1 cellular context compared by ENCODE assay signal in the genomic region with DNA sequence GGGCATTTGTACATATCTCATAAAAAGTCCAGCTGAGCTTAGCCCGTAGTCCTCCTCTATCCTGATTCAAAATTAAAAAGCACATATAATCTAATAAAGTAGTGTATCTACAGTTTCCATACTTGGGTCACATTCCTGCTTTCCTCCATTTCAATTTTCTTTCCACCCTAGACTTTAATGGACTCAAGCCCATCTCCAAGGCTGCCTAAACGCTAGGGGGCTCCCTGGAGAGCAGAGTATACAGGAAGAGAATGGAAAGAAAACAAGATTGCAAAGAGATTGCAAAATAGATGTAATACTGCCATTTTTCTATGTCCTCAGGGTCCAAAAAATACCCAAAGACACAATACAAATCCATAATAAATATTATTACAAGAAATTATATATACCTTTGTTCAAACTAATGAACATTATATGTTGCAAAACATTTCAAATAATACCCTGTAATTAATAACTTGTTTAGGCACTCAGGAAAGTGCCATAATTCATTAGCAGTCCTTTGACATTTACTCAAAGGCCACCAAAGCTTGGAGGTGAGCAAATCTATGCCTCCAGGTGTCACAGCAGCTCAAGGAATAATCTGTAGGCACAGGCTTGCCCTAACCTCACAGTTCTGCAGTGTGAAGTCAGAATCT.
A peak's percentile ranks its signal among the peaks of the same experiment; 100 is the strongest.
TF ChIP-seq lines count a peak whose summit lies in the region.

No MANE protein-coding gene starts in this region.

TF ChIP-seq in K562, 482 proteins besides CTCF, POLR2A, EP300 and RAD21 (continued from another document and continues in another):
- TF ChIP-seq ZNF395 (CRISPR knock-in tag; IDR thresholded peaks at IDR 0.05) (peak; percentile 73; the same call in 1 of the 2 replicates), DMBX1 (CRISPR knock-in tag; IDR thresholded peaks at IDR 0.05; ENCODE audit: borderline replicate concordance) (peak; percentile 48; the same call in 1 of the 2 replicates), GATA2 (CRISPR knock-in tag; IDR thresholded peaks at IDR 0.05) (peak; percentile 93), ZNF764 (CRISPR knock-in tag; IDR thresholded peaks at IDR 0.05; ENCODE audit: low read depth) (no peak), KLF16 (IDR thresholded peaks at IDR 0.05) (0 out of 2 replicates have a peak, but pooled peaks have one; percentile 51), ZNF318 (IDR thresholded peaks at IDR 0.05; ENCODE audit: borderline replicate concordance in 1 of 2, low read depth in 1 of 2) (0 out of 4 replicates have a peak, but pooled peaks of 1 of the 2 experiments have one; percentile 31), POLR2H (tag; IDR thresholded peaks at IDR 0.05; ENCODE audit: low read depth) (0 out of 2 replicates have a peak, but pooled peaks have one; percentile 45), TEAD4 (IDR thresholded peaks at IDR 0.05; ENCODE audit: low read length) (peak; percentile 52; the same call in 1 of the 2 replicates), TEAD4 (CRISPR knock-in tag; IDR thresholded peaks at IDR 0.05; ENCODE audit: borderline replicate concordance) (no peak), RCOR1 (IDR thresholded peaks at IDR 0.05; ENCODE audit: borderline replicate concordance in 1 of 2, low read depth in 2 of 2, low read length in 2 of 2) (peak in 1 of 2 experiments; percentile 59; a peak in 1 of 4 replicates), ETV1 (tag; conservative IDR thresholded peaks at IDR 0.05; ENCODE audit: low read depth) (peak; percentile 82), EP400 (IDR thresholded peaks at IDR 0.05) (peak; percentile 56), TOE1 (IDR thresholded peaks at IDR 0.05; ENCODE audit: borderline replicate concordance) (peak; percentile 51; the same call in 1 of the 2 replicates), TOE1 (CRISPR knock-in tag; IDR thresholded peaks at IDR 0.05; ENCODE audit: borderline replicate concordance, low read depth) (no peak), SMC3 (conservative IDR thresholded peaks at IDR 0.05; ENCODE audit: insufficient read depth, low read depth, low read length) (peak; percentile 65), ZNF239 (CRISPR knock-in tag; IDR thresholded peaks at IDR 0.05) (peak; percentile 59; the same call in 1 of the 2 replicates), DPF2 (IDR thresholded peaks at IDR 0.05) (peak; percentile 40; the same call in 1 of the 2 replicates), SLC30A9 (CRISPR knock-in tag; IDR thresholded peaks at IDR 0.05) (no peak), ELF2 (CRISPR knock-in tag; IDR thresholded peaks at IDR 0.05) (peak; percentile 59; the same call in 1 of the 2 replicates), RUNX1 (IDR thresholded peaks at IDR 0.05; ENCODE audit: low read depth) (no peak), JUNB (CRISPR knock-in tag; conservative IDR thresholded peaks at IDR 0.05) (no peak), ZNF584 (CRISPR knock-in tag; IDR thresholded peaks at IDR 0.05; ENCODE audit: low read depth) (peak; percentile 75), MEF2A (IDR thresholded peaks at IDR 0.05; ENCODE audit: control insufficient read depth, low read depth, low read length) (0 out of 2 replicates have a peak, but pooled peaks have one; percentile 10), ZFP30 (CRISPR knock-in tag; IDR thresholded peaks at IDR 0.05; ENCODE audit: borderline replicate concordance) (no peak), ZNF589 (CRISPR knock-in tag; IDR thresholded peaks at IDR 0.05; ENCODE audit: low read depth) (0 out of 2 replicates have a peak, but pooled peaks have one; percentile 23), ELF1 (tag; IDR thresholded peaks at IDR 0.05) (peak; percentile 88), BCLAF1 (IDR thresholded peaks at IDR 0.05; ENCODE audit: borderline replicate concordance in 1 of 2, control insufficient read depth in 1 of 2, low read depth in 2 of 2, low read length in 1 of 2) (no peak), NR2C1 (IDR thresholded peaks at IDR 0.05) (no peak), NR2C1 (tag; IDR thresholded peaks at IDR 0.05) (peak; percentile 43; the same call in 1 of the 2 replicates), GATAD2A (IDR thresholded peaks at IDR 0.05) (no peak), HMG20B (CRISPR knock-in tag; IDR thresholded peaks at IDR 0.05) (no peak), FOXM1 (IDR thresholded peaks at IDR 0.05; ENCODE audit: low read depth) (peak; percentile 54; the same call in 1 of the 2 replicates), FOXM1 (CRISPR knock-in tag; IDR thresholded peaks at IDR 0.05; ENCODE audit: low read depth) (no peak), SRF (CRISPR knock-in tag; IDR thresholded peaks at IDR 0.05) (peak in 1 of 2 experiments; percentile 34; a peak in 1 of 4 replicates), PHF20 (IDR thresholded peaks at IDR 0.05; ENCODE audit: partially characterized antibody) (peak; percentile 52), U2AF1 (optimal IDR thresholded peaks at IDR 0.05; ENCODE audit: low read depth, low read length) (no peak), L3MBTL2 (IDR thresholded peaks at IDR 0.05) (0 out of 2 replicates have a peak, but pooled peaks have one; percentile 15)
- TF ChIP-seq, protein P1, sequence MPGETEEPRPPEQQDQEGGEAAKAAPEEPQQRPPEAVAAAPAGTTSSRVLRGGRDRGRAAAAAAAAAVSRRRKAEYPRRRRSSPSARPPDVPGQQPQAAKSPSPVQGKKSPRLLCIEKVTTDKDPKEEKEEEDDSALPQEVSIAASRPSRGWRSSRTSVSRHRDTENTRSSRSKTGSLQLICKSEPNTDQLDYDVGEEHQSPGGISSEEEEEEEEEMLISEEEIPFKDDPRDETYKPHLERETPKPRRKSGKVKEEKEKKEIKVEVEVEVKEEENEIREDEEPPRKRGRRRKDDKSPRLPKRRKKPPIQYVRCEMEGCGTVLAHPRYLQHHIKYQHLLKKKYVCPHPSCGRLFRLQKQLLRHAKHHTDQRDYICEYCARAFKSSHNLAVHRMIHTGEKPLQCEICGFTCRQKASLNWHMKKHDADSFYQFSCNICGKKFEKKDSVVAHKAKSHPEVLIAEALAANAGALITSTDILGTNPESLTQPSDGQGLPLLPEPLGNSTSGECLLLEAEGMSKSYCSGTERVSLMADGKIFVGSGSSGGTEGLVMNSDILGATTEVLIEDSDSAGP (CRISPR knock-in tag; IDR thresholded peaks at IDR 0.05) = no peak
- TF ChIP-seq, protein P2, sequence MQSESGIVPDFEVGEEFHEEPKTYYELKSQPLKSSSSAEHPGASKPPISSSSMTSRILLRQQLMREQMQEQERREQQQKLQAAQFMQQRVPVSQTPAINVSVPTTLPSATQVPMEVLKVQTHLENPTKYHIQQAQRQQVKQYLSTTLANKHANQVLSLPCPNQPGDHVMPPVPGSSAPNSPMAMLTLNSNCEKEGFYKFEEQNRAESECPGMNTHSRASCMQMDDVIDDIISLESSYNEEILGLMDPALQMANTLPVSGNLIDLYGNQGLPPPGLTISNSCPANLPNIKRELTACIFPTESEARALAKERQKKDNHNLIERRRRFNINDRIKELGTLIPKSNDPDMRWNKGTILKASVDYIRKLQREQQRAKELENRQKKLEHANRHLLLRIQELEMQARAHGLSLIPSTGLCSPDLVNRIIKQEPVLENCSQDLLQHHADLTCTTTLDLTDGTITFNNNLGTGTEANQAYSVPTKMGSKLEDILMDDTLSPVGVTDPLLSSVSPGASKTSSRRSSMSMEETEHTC (IDR thresholded peaks at IDR 0.05) = no peak
- TF ChIP-seq, protein P3, sequence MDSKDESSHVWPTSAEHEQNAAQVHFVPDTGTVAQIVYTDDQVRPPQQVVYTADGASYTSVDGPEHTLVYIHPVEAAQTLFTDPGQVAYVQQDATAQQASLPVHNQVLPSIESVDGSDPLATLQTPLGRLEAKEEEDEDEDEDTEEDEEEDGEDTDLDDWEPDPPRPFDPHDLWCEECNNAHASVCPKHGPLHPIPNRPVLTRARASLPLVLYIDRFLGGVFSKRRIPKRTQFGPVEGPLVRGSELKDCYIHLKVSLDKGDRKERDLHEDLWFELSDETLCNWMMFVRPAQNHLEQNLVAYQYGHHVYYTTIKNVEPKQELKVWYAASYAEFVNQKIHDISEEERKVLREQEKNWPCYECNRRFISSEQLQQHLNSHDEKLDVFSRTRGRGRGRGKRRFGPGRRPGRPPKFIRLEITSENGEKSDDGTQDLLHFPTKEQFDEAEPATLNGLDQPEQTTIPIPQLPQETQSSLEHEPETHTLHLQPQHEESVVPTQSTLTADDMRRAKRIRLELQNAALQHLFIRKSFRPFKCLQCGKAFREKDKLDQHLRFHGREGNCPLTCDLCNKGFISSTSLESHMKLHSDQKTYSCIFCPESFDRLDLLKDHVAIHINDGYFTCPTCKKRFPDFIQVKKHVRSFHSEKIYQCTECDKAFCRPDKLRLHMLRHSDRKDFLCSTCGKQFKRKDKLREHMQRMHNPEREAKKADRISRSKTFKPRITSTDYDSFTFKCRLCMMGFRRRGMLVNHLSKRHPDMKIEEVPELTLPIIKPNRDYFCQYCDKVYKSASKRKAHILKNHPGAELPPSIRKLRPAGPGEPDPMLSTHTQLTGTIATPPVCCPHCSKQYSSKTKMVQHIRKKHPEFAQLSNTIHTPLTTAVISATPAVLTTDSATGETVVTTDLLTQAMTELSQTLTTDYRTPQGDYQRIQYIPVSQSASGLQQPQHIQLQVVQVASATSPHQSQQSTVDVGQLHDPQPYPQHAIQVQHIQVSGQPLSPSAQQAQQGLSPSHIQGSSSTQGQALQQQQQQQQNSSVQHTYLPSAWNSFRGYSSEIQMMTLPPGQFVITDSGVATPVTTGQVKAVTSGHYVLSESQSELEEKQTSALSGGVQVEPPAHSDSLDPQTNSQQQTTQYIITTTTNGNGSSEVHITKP (IDR thresholded peaks at IDR 0.05; ENCODE audit: partially characterized antibody) = peak; percentile 92
